In genomic region chr12:119114294-119114693, GRCh38 we compare ENCODE assay signal across 9 cellular contexts.
"Had no signal": no experiment of that assay in that cellular context is flagged by ENCODE, and none has a peak within 500 bp of the region (broad histone marks: within the 10 kb centered on the region; RNA-seq: fewer than 3 reads in every experiment).

No MANE protein-coding gene starts in this region.

- H2AFZ ChIP-seq: GM23248, GM23338 had no signal

- H3K9me3 ChIP-seq: HAP-1 had no signal

- H3K27ac ChIP-seq: GM23248 had no signal

- DNase-seq: GM23248, GOT3, H7, H9, HCEC 1CT, HFFc6 had no signal

- H3K4me1 ChIP-seq: HAP-1 had no signal

- H3K4me3 ChIP-seq: GM23248, GM23338, HAP-1 had no signal

- H3K4me2 ChIP-seq: GM23338 had no signal

- ATAC-seq: HCT116 had no signal

- H3K36me3 ChIP-seq: HAP-1 had no signal

- H3K9ac ChIP-seq: GM23248 had no signal
